1 cellular context compared by ENCODE assay signal in genomic region chr15:74006774-74007639, GRCh38.
TF ChIP-seq lines count a peak whose summit lies in the region.

No MANE protein-coding gene starts in this region.

TF ChIP-seq in GM12878, 131 proteins besides CTCF, POLR2A, EP300 and RAD21 (continued from another document):
- no peak for TF ChIP-seq SP1 (IDR thresholded peaks at IDR 0.05; ENCODE audit: low read depth, low read length)
